In genomic region chr9:137240841-137241489, GRCh38 we compare ENCODE assay signal across 8 cellular contexts. TPM values are rescaled to one million over a fixed set of nuclear protein-coding genes. Genes with fewer than 3 reads are reported as not detected.
DNase-seq lines count a peak whose midpoint lies in the region; ATAC-seq and TF ChIP-seq lines count a peak whose summit lies in the region.

TSS of gene TUBB4B (plus strand) at chr9:137241287. CDS start at chr9:137241361, 74 bp downstream.

- peak within 1 kb of the TSS; percentile 88 to 95 (median 90) for H3K4me3 Mint-ChIP-seq in CD8-positive, alpha-beta memory T cell

- peaks cover 10% of the 10 kb centered on the region for H3K36me3 ChIP-seq in CD8-positive, alpha-beta memory T cell (ENCODE audit: insufficient read depth, low read length)
- H3K36me3 ChIP-seq in lung (ENCODE audit: control insufficient read depth in 2 of 2, insufficient read depth in 2 of 2, low read length in 2 of 2): peaks cover 0 to 14% of the 10 kb centered on the region in 2 donors

- DNase-seq in CD8-positive, alpha-beta memory T cell: peak; percentile 92 to 100 (median 97)
- peak; percentile 100 for DNase-seq in HS-5 (ENCODE audit: low read depth)
- peak; percentile 96 for DNase-seq in NK-92 treated with Interleukin-12 subunit alpha and Interleukin-12 subunit beta, amount 100 ng/mL, for 24 hours (lab: John Stamatoyannopoulos, UW)
- peak; percentile 96 for DNase-seq in activated CD8-positive, alpha-beta memory T cell treated with anti-CD3 and anti-CD28 coated beads for 24 hours
- DNase-seq in effector CD8-positive, alpha-beta T cell (lab: John Stamatoyannopoulos, UW): peak; percentile 96
- DNase-seq in lung (ENCODE audit: low spot score): peak; percentile 99
- DNase-seq in stimulated activated CD4-positive, alpha-beta T cell treated with anti-CD3 and anti-CD28 coated beads, TNF-alpha, amount 100 ng/mL, for 4 hours (ENCODE audit: low read depth in 3 of 3): peak; percentile 86 to 96 (median 95)

- H3K36me3 Mint-ChIP-seq in CD8-positive, alpha-beta memory T cell: peaks cover 0 to 22% (median 5%) of the 10 kb centered on the region in 3 donors

- no peaks in the 10 kb centered on the region for H3K27me3 ChIP-seq in CD8-positive, alpha-beta memory T cell (ENCODE audit: insufficient read depth, low read length, poor library complexity, severe bottlenecking)
- H3K27me3 ChIP-seq in lung (ENCODE audit: control insufficient read depth, insufficient read depth): no peaks in the 10 kb centered on the region

- peak within 1 kb of the TSS; percentile 82 to 95 (median 90) for H3K27ac Mint-ChIP-seq in CD8-positive, alpha-beta memory T cell

- ATAC-seq in GM19468 (IDR thresholded peaks at IDR 0.05; ENCODE audit: extremely low read depth, unreplicated experiment): peak; percentile 71
- peak; percentile 87 for ATAC-seq in lung (ENCODE audit: insufficient read depth, low FRiP score)

- peak within 1 kb of the TSS; percentile 79 for H3K27ac ChIP-seq in CD8-positive, alpha-beta memory T cell (ENCODE audit: low read depth, low read length)
- H3K27ac ChIP-seq in lung (ENCODE audit: low read depth in 1 of 2, low read length in 1 of 2): peak within 1 kb of the TSS; percentile 97

- H3K4me1 Mint-ChIP-seq in CD8-positive, alpha-beta memory T cell: peaks cover 15 to 52% (median 17%) of the 10 kb centered on the region in 3 donors

- H3K9me3 ChIP-seq in CD8-positive, alpha-beta memory T cell (ENCODE audit: low read length): no peaks in the 10 kb centered on the region
- no peaks in the 10 kb centered on the region for H3K9me3 ChIP-seq in lung (ENCODE audit: control insufficient read depth in 2 of 2, insufficient read depth in 1 of 2, low read length in 1 of 2)

- 1% methylated on average over 52 to 67 of the region's 67 CpGs for WGBS in lung, 2 donors

- TF ChIP-seq CTCF in lung (IDR thresholded peaks at IDR 0.05; ENCODE audit: control extremely low read depth, extremely low read depth): no peak

- peaks cover 20% of the 10 kb centered on the region for H3K4me1 ChIP-seq in CD8-positive, alpha-beta memory T cell (ENCODE audit: insufficient read depth, low read length)
- H3K4me1 ChIP-seq in lung (ENCODE audit: control insufficient read depth in 2 of 2, insufficient read depth in 2 of 2, low read length in 2 of 2): peaks cover 0 to 22% of the 10 kb centered on the region in 2 donors

- peaks cover 0 to 4% of the 10 kb centered on the region in 2 donors for H3K27me3 Mint-ChIP-seq in CD8-positive, alpha-beta memory T cell

- peak within 1 kb of the TSS; percentile 60 for H3K4me3 ChIP-seq in CD8-positive, alpha-beta memory T cell (ENCODE audit: low read length)
- peak within 1 kb of the TSS; percentile 84 for H3K4me3 ChIP-seq in lung

- CTCF ChIA-PET in CD8-positive, alpha-beta memory T cell (lab: Charles Lee): interaction anchor here (1.0 to 4.4 kb wide), 12 partner anchors 13 to 450 kb away, joined by 3 to 43 read pairs (median 4); partner anchors contain the start of genes ANAPC2, NELFB, RNF224 and SSNA1

- no peaks in the 10 kb centered on the region for H3K9me3 Mint-ChIP-seq in CD8-positive, alpha-beta memory T cell

- POLR2A ChIA-PET in CD8-positive, alpha-beta memory T cell (lab: Charles Lee): interaction anchor here (0.5 to 3.4 kb wide), 19 partner anchors 15 to 441 kb away, joined by 3 to 83 read pairs (median 4); partner anchors contain the start of genes ANAPC2, MAN1B1, MRPL41 and NELFB

RNA-seq across cellular contexts. Expression of gene TUBB4B, which starts in this region (rescaled TPM):
- 100 to 1,000 TPM; 322 to 331 TPM for total RNA-seq in CD8-positive, alpha-beta memory T cell
- polyA plus RNA-seq in CD8-positive, alpha-beta memory T cell: 64.6 TPM
- 100 to 1,000 TPM; 163 to 505 TPM for total RNA-seq in lung
- polyA plus RNA-seq in lung: 100 to 1,000 TPM; 326 to 338 TPM

Comparison
In these comparisons a context has a peak if more than half of its experiments do, and no peak if none do; other contexts are left out.
1. Peak in every context shown above with its lines: DNase-seq, ATAC-seq, H3K4me3 ChIP-seq and H3K27ac ChIP-seq.